ENCODE assay signal across 12 cellular contexts in the genomic region with DNA sequence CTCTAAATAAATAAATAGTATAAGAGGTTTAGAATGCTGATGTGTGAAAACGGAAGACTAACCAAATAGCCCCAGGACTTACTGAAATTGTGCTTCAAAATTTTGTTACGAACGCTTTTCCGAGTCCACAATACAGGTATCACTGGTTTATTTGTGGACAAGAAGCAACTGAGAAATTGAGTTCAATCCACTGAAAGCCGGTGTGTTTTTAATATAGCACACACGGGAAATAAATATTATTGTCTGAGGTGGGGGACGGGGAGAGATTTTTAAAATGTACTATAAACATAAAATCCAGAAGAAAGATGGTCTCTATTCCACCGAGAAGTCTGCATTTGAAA. TPM values are rescaled to one million over a fixed set of nuclear protein-coding genes. Genes with fewer than 3 reads are reported as not detected.
DNase-seq lines count a peak whose midpoint lies in the region; ATAC-seq and TF ChIP-seq lines count a peak whose summit lies in the region.
"Had no signal": no experiment of that assay in that cellular context is flagged by ENCODE, and none has a peak within 500 bp of the region (broad histone marks: within the 10 kb centered on the region; RNA-seq: fewer than 3 reads in every experiment).

No MANE protein-coding gene starts in this region.

- WGBS in testis, 2 donors = 14 to 20% methylated on average over 8 of the region's 8 CpGs
- 7% methylated on average over 8 of the region's 8 CpGs for WGBS in prostate gland

- H3K27me3 Mint-ChIP-seq in activated CD4-positive, alpha-beta memory T cell treated with anti-CD3 and anti-CD28 coated beads for 36 hours = peaks cover 46% of the 10 kb centered on the region
- H3K27me3 Mint-ChIP-seq in activated CD4-positive, alpha-beta memory T cell treated with anti-CD3 and anti-CD28 coated beads, Interleukin-2, amount 10 ng/mL, durations not matched to agents 7 days and 5 days = peaks cover 70% of the 10 kb centered on the region

- H3K27ac Mint-ChIP-seq in activated CD4-positive, alpha-beta memory T cell treated with anti-CD3 and anti-CD28 coated beads for 36 hours = no peak overlapping the region
- no peak overlapping the region for H3K27ac Mint-ChIP-seq in activated CD4-positive, alpha-beta memory T cell treated with anti-CD3 and anti-CD28 coated beads, Interleukin-2, amount 10 ng/mL, durations not matched to agents 7 days and 5 days
- H3K27ac Mint-ChIP-seq: activated B cell treated with CpG ODN at 0.5 μM for 24 hours had no signal

- H3K4me3 ChIP-seq in brain microvascular endothelial cell (ENCODE audit: low read depth, low read length) (peak overlapping the region; percentile 62), left lung (peak overlapping the region; percentile 33 to 36), testis (peak overlapping the region; percentile 62 to 71), prostate gland (peak overlapping the region in 1 of 2 donors; percentile 29)

- CTCF ChIA-PET in activated CD4-positive, alpha-beta memory T cell treated with anti-CD3 and anti-CD28 coated beads for 36 hours (lab: Charles Lee) = no interaction called here
- CTCF ChIA-PET in activated CD4-positive, alpha-beta memory T cell treated with anti-CD3 and anti-CD28 coated beads, Interleukin-2, amount 10 ng/mL, durations not matched to agents 7 days and 5 days (lab: Charles Lee) = interaction anchor here (0.7 kb wide), 1 partner anchor 1087 kb away, joined by 8 read pairs; no protein-coding TSS in a partner anchor

- H3K9me3 Mint-ChIP-seq in activated CD4-positive, alpha-beta memory T cell treated with anti-CD3 and anti-CD28 coated beads for 36 hours = no peaks in the 10 kb centered on the region
- H3K9me3 Mint-ChIP-seq in activated CD4-positive, alpha-beta memory T cell treated with anti-CD3 and anti-CD28 coated beads, Interleukin-2, amount 10 ng/mL, durations not matched to agents 7 days and 5 days = no peaks in the 10 kb centered on the region
- H3K9me3 Mint-ChIP-seq: activated B cell treated with CpG ODN at 0.5 μM for 24 hours had no signal

- TF ChIP-seq POLR2A in testis (IDR thresholded peaks at IDR 0.05) (no peak), prostate gland (IDR thresholded peaks at IDR 0.05) (no peak)

- H3K9me3 ChIP-seq in left lung (no peaks in the 10 kb centered on the region), testis (no peaks in the 10 kb centered on the region), prostate gland (no peaks in the 10 kb centered on the region)
- H3K9me3 ChIP-seq: adrenal gland, spleen had no signal

- H3K4me1 ChIP-seq in left lung = peaks cover 0 to 14% of the 10 kb centered on the region in 2 donors
- H3K4me1 ChIP-seq in testis = peaks cover 3% of the 10 kb centered on the region
- peaks cover 3% of the 10 kb centered on the region for H3K4me1 ChIP-seq in prostate gland (replicated peaks)

- no peaks in the 10 kb centered on the region for H3K27me3 ChIP-seq in brain microvascular endothelial cell (replicated peaks)
- H3K27me3 ChIP-seq in left lung = peaks cover 35 to 81% of the 10 kb centered on the region in 2 donors
- H3K27me3 ChIP-seq in testis = no peaks in the 10 kb centered on the region
- H3K27me3 ChIP-seq in prostate gland (replicated peaks; ENCODE audit: insufficient read depth) = peaks cover 16% of the 10 kb centered on the region

- H3K36me3 ChIP-seq in brain microvascular endothelial cell (replicated peaks) (no peaks in the 10 kb centered on the region), left lung (no peaks in the 10 kb centered on the region), testis (ENCODE audit: low read depth, missing control alignments) (no peaks in the 10 kb centered on the region), prostate gland (no peaks in the 10 kb centered on the region)
- H3K36me3 ChIP-seq: adrenal gland, spleen had no signal

- intact Hi-C loops in activated CD4-positive, alpha-beta memory T cell treated with anti-CD3 and anti-CD28 coated beads for 36 hours (cut with micrococcal nuclease) = no loop called here
- intact Hi-C loops in left lung (cut with DNase I) = no loop called here
- intact Hi-C loops in testis (cut with DNase I; ENCODE audit: low total_unique reads) = loop anchor here (10.0 kb wide), 1 partner anchor 60 kb away; no protein-coding TSS in a partner anchor
- intact Hi-C loops in prostate gland (cut with DNase I) = no loop called here

- in situ Hi-C loops in brain microvascular endothelial cell (cut with HindIII; ENCODE audit: low pct_ligation_motif_present, low sequenced_read_pairs) = no loop called here

- no peaks in the 10 kb centered on the region for H3K36me3 Mint-ChIP-seq in activated CD4-positive, alpha-beta memory T cell treated with anti-CD3 and anti-CD28 coated beads for 36 hours
- peaks cover 2% of the 10 kb centered on the region for H3K36me3 Mint-ChIP-seq in activated CD4-positive, alpha-beta memory T cell treated with anti-CD3 and anti-CD28 coated beads, Interleukin-2, amount 10 ng/mL, durations not matched to agents 7 days and 5 days (ENCODE audit: low read depth)

- DNase-seq in activated CD4-positive, alpha-beta memory T cell treated with anti-CD3 and anti-CD28 coated beads for 36 hours = no peak
- no peak for DNase-seq in activated CD4-positive, alpha-beta memory T cell treated with anti-CD3 and anti-CD28 coated beads, Interleukin-2, amount 10 ng/mL, durations not matched to agents 7 days and 5 days
- DNase-seq in brain microvascular endothelial cell (no peak), left lung (no peak), testis (no peak), OCI-M1 (lab: John Stamatoyannopoulos, UW) (no peak), prostate gland (ENCODE audit: low spot score) (no peak)
- DNase-seq: activated B cell treated with CpG ODN at 0.5 μM for 24 hours, adrenal gland, hippocampal formation, spleen had no signal

- peaks cover 10% of the 10 kb centered on the region for H3K4me1 Mint-ChIP-seq in activated CD4-positive, alpha-beta memory T cell treated with anti-CD3 and anti-CD28 coated beads for 36 hours (ENCODE audit: low read depth)
- peaks cover 13% of the 10 kb centered on the region for H3K4me1 Mint-ChIP-seq in activated CD4-positive, alpha-beta memory T cell treated with anti-CD3 and anti-CD28 coated beads, Interleukin-2, amount 10 ng/mL, durations not matched to agents 7 days and 5 days

- H3K4me3 Mint-ChIP-seq in activated CD4-positive, alpha-beta memory T cell treated with anti-CD3 and anti-CD28 coated beads for 36 hours = peak overlapping the region; percentile 11
- H3K4me3 Mint-ChIP-seq in activated CD4-positive, alpha-beta memory T cell treated with anti-CD3 and anti-CD28 coated beads, Interleukin-2, amount 10 ng/mL, durations not matched to agents 7 days and 5 days = no peak overlapping the region
- H3K4me3 Mint-ChIP-seq: activated B cell treated with CpG ODN at 0.5 μM for 24 hours had no signal

- H3K27ac ChIP-seq in brain microvascular endothelial cell (no peak overlapping the region), left lung (no peak overlapping the region), testis (peak overlapping the region; percentile 34 to 82), prostate gland (no peak overlapping the region)
- H3K27ac ChIP-seq: spleen had no signal

- ATAC-seq in left lung (no peak), GM19328 (IDR thresholded peaks at IDR 0.05; ENCODE audit: unreplicated experiment) (no peak)

- TF ChIP-seq CTCF in brain microvascular endothelial cell (IDR thresholded peaks at IDR 0.05; ENCODE audit: low read depth, low read length, missing control alignments) (no peak), left lung (IDR thresholded peaks at IDR 0.05) (no peak), testis (IDR thresholded peaks at IDR 0.05) (no peak), prostate gland (IDR thresholded peaks at IDR 0.05) (no peak)

- POLR2A ChIA-PET in activated CD4-positive, alpha-beta memory T cell treated with anti-CD3 and anti-CD28 coated beads for 36 hours (lab: Charles Lee) = no interaction called here
- POLR2A ChIA-PET in activated CD4-positive, alpha-beta memory T cell treated with anti-CD3 and anti-CD28 coated beads, Interleukin-2, amount 10 ng/mL, durations not matched to agents 7 days and 5 days (lab: Charles Lee) = no interaction called here

RNA-seq across cellular contexts. Expression of a gene that starts 0.6 kb away (rescaled TPM):
- total RNA-seq in activated CD4-positive, alpha-beta memory T cell treated with anti-CD3 and anti-CD28 coated beads for 36 hours = not detected
- total RNA-seq in activated CD4-positive, alpha-beta memory T cell treated with anti-CD3 and anti-CD28 coated beads, Interleukin-2, amount 10 ng/mL, durations not matched to agents 7 days and 5 days = not detected
- total RNA-seq in left lung = 1 to 10 TPM; 1.5 to 6.3 TPM
- total RNA-seq in testis = 1 to 10 TPM; 1.9 to 6.0 TPM
- 2.8 TPM for polyA plus RNA-seq in testis (ENCODE audit: insufficient read depth, low read depth, low replicate concordance)
- 1 to 10 TPM in 1 of 2 donors, under 1 TPM in 1; 0.09 to 4.4 TPM for total RNA-seq in prostate gland
- total RNA-seq: activated B cell treated with CpG ODN at 0.5 μM for 24 hours had no signal

Comparison
In these comparisons a context has a peak if more than half of its experiments do, and no peak if none do; other contexts are left out.
1. H3K27ac ChIP-seq: peak in testis (2 of 2); none in brain microvascular endothelial cell (single experiment), left lung (0 of 2) and prostate gland (0 of 2).